Comparison of ENCODE assay signal across 16 cellular contexts in the genomic region with DNA sequence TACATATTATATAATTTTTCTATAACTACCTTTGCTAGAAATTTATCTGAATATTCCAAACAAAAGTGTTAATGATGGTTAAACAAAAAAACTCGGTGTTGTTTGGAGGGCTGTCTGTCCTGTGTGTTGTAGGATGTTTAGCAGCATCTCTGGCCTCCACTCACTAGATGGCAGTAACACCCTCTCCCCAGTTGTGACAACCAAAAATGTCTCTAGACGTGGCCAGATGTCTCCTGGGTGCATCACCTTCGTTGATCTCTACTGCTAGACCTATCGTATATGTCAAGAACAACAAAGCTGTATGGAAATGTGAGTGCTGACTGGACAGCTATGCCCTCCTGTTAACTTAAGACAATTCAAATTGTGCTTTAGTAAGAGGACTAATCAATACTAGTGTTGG. TPM values are rescaled to one million over a fixed set of nuclear protein-coding genes. Genes with fewer than 3 reads are reported as not detected.
A peak's percentile ranks its signal among the peaks of the same experiment; 100 is the strongest.
DNase-seq lines count a peak whose midpoint lies in the region; ATAC-seq, FAIRE-seq and TF ChIP-seq lines count a peak whose summit lies in the region.
"Had no signal": no experiment of that assay in that cellular context is flagged by ENCODE, and none has a peak within 500 bp of the region (broad histone marks: within the 10 kb centered on the region; RNA-seq: fewer than 3 reads in every experiment).

No MANE protein-coding gene starts in this region.

- TF ChIP-seq CTCF in NB4 (IDR thresholded peaks at IDR 0.05; ENCODE audit: low read depth, low read length): peak; percentile 34
- TF ChIP-seq CTCF in cardiac fibroblast (IDR thresholded peaks at IDR 0.05; ENCODE audit: low read depth, low read length): peak; percentile 15

- FAIRE-seq in urothelium cell line (lab: Jason Lieb, UNC): peak; percentile 13

- H3K4me3 Mint-ChIP-seq in stimulated activated naive CD8-positive, alpha-beta T cell treated with anti-CD3 and anti-CD28 coated beads, Interleukin-15, amount 100 ng/mL, for 72 hours: no peak overlapping the region
- no peak overlapping the region for H3K4me3 Mint-ChIP-seq in natural killer cell treated with Interleukin-12 subunit alpha and Interleukin-12 subunit beta and Interleukin-15 and Interleukin-18, amount 100 ng/mL, for 72 hours
- H3K4me3 Mint-ChIP-seq: stimulated activated naive CD8-positive, alpha-beta T cell treated with anti-CD3 and anti-CD28 coated beads, Interleukin-15, Interleukin-2, amounts not matched to agents 100 ng/mL and 50 ng/mL, for 24 hours had no signal

- peaks cover 42% of the 10 kb centered on the region for H3K27me3 Mint-ChIP-seq in stimulated activated naive CD8-positive, alpha-beta T cell treated with anti-CD3 and anti-CD28 coated beads, Interleukin-15, amount 100 ng/mL, for 72 hours
- peaks cover 37 to 41% of the 10 kb centered on the region in 2 donors for H3K27me3 Mint-ChIP-seq in natural killer cell treated with Interleukin-12 subunit alpha and Interleukin-12 subunit beta and Interleukin-15 and Interleukin-18, amount 100 ng/mL, for 72 hours

- H3K9me3 Mint-ChIP-seq in stimulated activated naive CD8-positive, alpha-beta T cell treated with anti-CD3 and anti-CD28 coated beads, Interleukin-15, amount 100 ng/mL, for 72 hours: no peaks in the 10 kb centered on the region
- H3K9me3 Mint-ChIP-seq in natural killer cell treated with Interleukin-12 subunit alpha and Interleukin-12 subunit beta and Interleukin-15 and Interleukin-18, amount 100 ng/mL, for 72 hours: no peaks in the 10 kb centered on the region
- H3K9me3 Mint-ChIP-seq: activated naive CD4-positive, alpha-beta T cell treated with anti-CD3 and anti-CD28 coated beads, Interleukin-2, amount 50 U/mL, for 72 hours; stimulated activated naive CD8-positive, alpha-beta T cell treated with anti-CD3 and anti-CD28 coated beads, Interleukin-15, Interleukin-2, amounts not matched to agents 100 ng/mL and 50 ng/mL, for 24 hours had no signal

- H3K4me1 Mint-ChIP-seq in stimulated activated naive CD8-positive, alpha-beta T cell treated with anti-CD3 and anti-CD28 coated beads, Interleukin-15, amount 100 ng/mL, for 72 hours: peaks cover 2% of the 10 kb centered on the region
- no peaks in the 10 kb centered on the region for H3K4me1 Mint-ChIP-seq in natural killer cell treated with Interleukin-12 subunit alpha and Interleukin-12 subunit beta and Interleukin-15 and Interleukin-18, amount 100 ng/mL, for 72 hours (ENCODE audit: low read depth in 2 of 2)

- ATAC-seq in stimulated activated naive CD8-positive, alpha-beta T cell treated with anti-CD3 and anti-CD28 coated beads, Interleukin-15, Interleukin-2, amounts not matched to agents 100 U/mL and 50 U/mL, for 24 hours: peak; percentile 65
- no peak for ATAC-seq in stimulated activated naive CD8-positive, alpha-beta T cell treated with anti-CD3 and anti-CD28 coated beads, Interleukin-15, amount 100 ng/mL, for 72 hours
- ATAC-seq in natural killer cell treated with Interleukin-12 subunit alpha and Interleukin-12 subunit beta and Interleukin-15 and Interleukin-18, amount 100 ng/mL, for 72 hours: no peak
- no peak for ATAC-seq in HG03097 (IDR thresholded peaks at IDR 0.05; ENCODE audit: low FRiP score, unreplicated experiment)
- ATAC-seq: activated naive CD4-positive, alpha-beta T cell treated with anti-CD3 and anti-CD28 coated beads, Interleukin-2, amount 50 U/mL, for 72 hours had no signal

- H3K27ac Mint-ChIP-seq in stimulated activated naive CD8-positive, alpha-beta T cell treated with anti-CD3 and anti-CD28 coated beads, Interleukin-15, amount 100 ng/mL, for 72 hours: no peak overlapping the region
- no peak overlapping the region for H3K27ac Mint-ChIP-seq in natural killer cell treated with Interleukin-12 subunit alpha and Interleukin-12 subunit beta and Interleukin-15 and Interleukin-18, amount 100 ng/mL, for 72 hours
- H3K27ac Mint-ChIP-seq: activated naive CD4-positive, alpha-beta T cell treated with anti-CD3 and anti-CD28 coated beads, Interleukin-2, amount 50 U/mL, for 72 hours; stimulated activated naive CD8-positive, alpha-beta T cell treated with anti-CD3 and anti-CD28 coated beads, Interleukin-15, Interleukin-2, amounts not matched to agents 100 ng/mL and 50 ng/mL, for 24 hours had no signal

- TF ChIP-seq POLR2A in NB4 (IDR thresholded peaks at IDR 0.05; ENCODE audit: extremely low read depth, insufficient read length): no peak

- H3K4me3 ChIP-seq in NB4 (ENCODE audit: low read depth, low read length): no peak overlapping the region
- H3K4me3 ChIP-seq in cardiac fibroblast (replicated peaks in 1 of 2; ENCODE audit: low read depth in 2 of 2, low read length in 2 of 2): no peak overlapping the region
- H3K4me3 ChIP-seq: BLaER1 had no signal

- no peaks in the 10 kb centered on the region for H3K36me3 Mint-ChIP-seq in natural killer cell treated with Interleukin-12 subunit alpha and Interleukin-12 subunit beta and Interleukin-15 and Interleukin-18, amount 100 ng/mL, for 72 hours
- H3K36me3 Mint-ChIP-seq: activated naive CD4-positive, alpha-beta T cell treated with anti-CD3 and anti-CD28 coated beads, Interleukin-2, amount 50 U/mL, for 72 hours had no signal

- peak; percentile 10 for DNase-seq in stimulated activated naive CD8-positive, alpha-beta T cell treated with anti-CD3 and anti-CD28 coated beads, Interleukin-15, Interleukin-2, amounts not matched to agents 100 U/mL and 50 U/mL, for 24 hours
- no peak for DNase-seq in stimulated activated naive CD8-positive, alpha-beta T cell treated with anti-CD3 and anti-CD28 coated beads, Interleukin-15, amount 100 ng/mL, for 72 hours
- peak; percentile 18 for DNase-seq in NB4 (ENCODE audit: low read depth)
- DNase-seq in cardiac fibroblast (ENCODE audit: low read depth in 2 of 2): no peak
- no peak for DNase-seq in urothelium cell line (ENCODE audit: low spot score)
- DNase-seq in T1000 (lab: John Stamatoyannopoulos, UW): no peak
- DNase-seq in natural killer cell treated with Interleukin-12 subunit alpha and Interleukin-12 subunit beta and Interleukin-15 and Interleukin-18, amount 100 ng/mL, for 72 hours (ENCODE audit: low spot score): no peak
- DNase-seq: NCI-H1105 treated with DMSO at 0.1 percent for 48 hours; NK-92 treated with Interleukin-12 subunit alpha and Interleukin-12 subunit beta, amount 100 ng/mL, for 24 hours; stimulated activated CD4-positive, alpha-beta T cell treated with anti-CD3 and anti-CD28 coated beads, Interleukin-4, amount 100 ng/mL, for 1 hour had no signal

RNA-seq across cellular contexts. Expression of a gene that starts 14.1 kb away (rescaled TPM):
- total RNA-seq in natural killer cell treated with Interleukin-12 subunit alpha and Interleukin-12 subunit beta and Interleukin-15 and Interleukin-18, amount 100 ng/mL, for 72 hours: not detected
- total RNA-seq: activated naive CD4-positive, alpha-beta T cell treated with anti-CD3 and anti-CD28 coated beads, Interleukin-2, amount 50 U/mL, for 72 hours; G401; T-helper 2 cell treated with Interferon-gamma antibody and Interleukin-4, amounts not matched to agents 100 ng/mL and 5 ng/mL, for 36 hours had no signal

RNA-seq across cellular contexts. Expression of a gene that starts 14.3 kb away (rescaled TPM):
- 10 to 100 TPM; 60.2 to 68.7 TPM for total RNA-seq in natural killer cell treated with Interleukin-12 subunit alpha and Interleukin-12 subunit beta and Interleukin-15 and Interleukin-18, amount 100 ng/mL, for 72 hours

Comparison
In these comparisons a context has a peak if more than half of its experiments do, and no peak if none do; other contexts are left out.
1. DNase-seq: peak in stimulated activated naive CD8-positive, alpha-beta T cell treated with anti-CD3 and anti-CD28 coated beads, Interleukin-15, Interleukin-2, amounts not matched to agents 100 U/mL and 50 U/mL, for 24 hours (single experiment) and NB4 (single experiment); none in stimulated activated naive CD8-positive, alpha-beta T cell treated with anti-CD3 and anti-CD28 coated beads, Interleukin-15, amount 100 ng/mL, for 72 hours (0 of 2), cardiac fibroblast (0 of 2), urothelium cell line (single experiment), T1000 (single experiment) and natural killer cell treated with Interleukin-12 subunit alpha and Interleukin-12 subunit beta and Interleukin-15 and Interleukin-18, amount 100 ng/mL, for 72 hours (single experiment).